8 cellular contexts compared by ENCODE assay signal in the genomic region with DNA sequence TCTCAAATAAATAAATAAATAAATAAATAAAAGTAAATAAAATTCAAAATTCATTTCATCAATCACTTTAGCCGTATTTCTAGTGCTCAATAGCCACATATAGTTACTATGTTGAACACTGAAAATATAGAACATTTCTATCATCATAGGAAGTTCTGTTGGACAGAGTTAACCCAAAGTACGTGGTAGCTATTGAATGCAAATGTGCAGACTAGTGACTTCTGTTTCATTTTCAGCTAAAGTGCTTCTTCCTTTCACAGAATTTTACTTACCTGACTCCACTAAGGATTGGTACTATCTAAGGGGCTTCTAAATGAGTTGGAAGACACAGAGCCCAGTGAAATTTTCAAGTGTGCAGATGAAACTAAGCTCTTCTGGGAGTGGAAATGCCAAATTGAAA.
"Had no signal": no experiment of that assay in that cellular context is flagged by ENCODE, and none has a peak within 500 bp of the region (broad histone marks: within the 10 kb centered on the region; RNA-seq: fewer than 3 reads in every experiment).

No MANE protein-coding gene starts in this region.

- H3K9ac ChIP-seq: KMS-11 had no signal

- DNase-seq: IMR-90, KBM-7, KG1 had no signal

- H3K27ac ChIP-seq: HL-60, KMS-11 had no signal

- FAIRE-seq: HepG2, HTR-8/SVneo, K562 had no signal

- ATAC-seq: HepG2, K562 had no signal

- H3K4me3 ChIP-seq: K562 had no signal

- H3K4me2 ChIP-seq: KMS-11 had no signal
